ENCODE assay signal across 2 cellular contexts in the genomic region with DNA sequence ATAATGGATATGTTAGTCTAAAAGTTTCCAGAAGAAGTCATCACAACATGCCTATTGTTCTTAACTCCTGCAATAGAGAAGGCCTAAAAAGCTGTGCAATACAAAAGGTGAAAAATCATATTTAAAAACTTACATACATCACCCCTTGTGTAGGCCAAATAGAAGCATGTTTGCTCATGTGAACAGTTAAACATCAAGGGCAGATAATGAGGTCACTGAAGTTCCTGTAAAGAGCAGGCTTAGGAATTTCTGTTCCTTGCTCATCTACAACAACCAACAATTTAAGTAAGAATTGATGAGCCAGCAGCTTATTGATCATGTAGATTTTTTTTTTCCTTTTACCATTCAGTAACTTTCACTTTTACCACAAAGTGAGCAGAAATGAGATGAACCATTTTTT.
TF ChIP-seq lines count a peak whose summit lies in the region.

No MANE protein-coding gene starts in this region.

TF ChIP-seq in A549, 52 proteins besides CTCF, POLR2A, EP300 and RAD21:
- TF ChIP-seq HOXB5 (CRISPR knock-in tag; IDR thresholded peaks at IDR 0.05) (no peak), ZC3H11A (IDR thresholded peaks at IDR 0.05) (no peak), RNF2 (IDR thresholded peaks at IDR 0.05; ENCODE audit: borderline replicate concordance, low read depth) (no peak), MAFK (IDR thresholded peaks at IDR 0.05; ENCODE audit: partially characterized antibody) (peak; percentile 45)

TF ChIP-seq in HCT116, 20 proteins besides CTCF, POLR2A, EP300 and RAD21:
- no peak for TF ChIP-seq EZH2 (IDR thresholded peaks at IDR 0.05)
- TF ChIP-seq TCF7L2 (IDR thresholded peaks at IDR 0.05; ENCODE audit: borderline replicate concordance, extremely low read depth, insufficient read depth, insufficient read length): no peak
- no peak for TF ChIP-seq YY1 (IDR thresholded peaks at IDR 0.05; ENCODE audit: extremely low read depth, insufficient replicate concordance, low read depth, low read length)
